In the genomic region with DNA sequence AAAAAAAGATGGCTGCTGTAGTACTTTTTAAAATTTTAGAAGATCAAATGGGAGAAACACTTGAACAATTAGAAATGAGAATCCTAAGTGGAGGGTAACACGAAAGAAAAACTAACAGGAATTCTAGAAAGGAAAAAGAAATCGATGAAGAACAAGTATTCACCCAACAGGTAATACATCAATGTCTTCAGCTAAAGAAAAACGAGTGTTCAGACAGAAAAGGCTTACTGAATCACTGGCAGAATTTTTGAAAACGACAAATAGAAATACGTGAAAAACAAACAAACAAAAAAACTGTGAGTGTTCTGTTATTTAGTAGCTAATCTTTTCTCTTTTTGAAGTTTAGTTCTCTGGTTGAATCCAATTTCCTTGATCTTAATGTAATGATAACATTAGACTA, we compare ENCODE assay signal across 12 cellular contexts. TPM values are rescaled to one million over a fixed set of nuclear protein-coding genes. Genes with fewer than 3 reads are reported as not detected.
DNase-seq lines count a peak whose midpoint lies in the region; TF ChIP-seq lines count a peak whose summit lies in the region.
"Had no signal": no experiment of that assay in that cellular context is flagged by ENCODE, and none has a peak within 500 bp of the region (broad histone marks: within the 10 kb centered on the region; RNA-seq: fewer than 3 reads in every experiment).

No MANE protein-coding gene starts in this region.

- POLR2A ChIA-PET in MCF 10A (lab: Yijun Ruan, JAX) = interaction anchor here (0.7 to 1.0 kb wide), 4 partner anchors 438 to 1632 kb away, joined by 3 read pairs; no protein-coding TSS in a partner anchor

- CTCF ChIA-PET in MCF 10A (lab: Yijun Ruan, JAX) = interaction anchor here (0.9 to 2.8 kb wide), 3 partner anchors 8 to 506 kb away, joined by 3 to 14 read pairs (median 4); no protein-coding TSS in a partner anchor

- H2AFZ ChIP-seq in OCI-LY3 (ENCODE audit: low read depth, low read length) = no peak overlapping the region

- H4K20me1 ChIP-seq in OCI-LY3 (ENCODE audit: insufficient read depth, low read length) = peaks cover 22% of the 10 kb centered on the region

- TF ChIP-seq CTCF in MCF 10A (IDR thresholded peaks at IDR 0.05; ENCODE audit: unreplicated experiment) (no peak), breast epithelium (IDR thresholded peaks at IDR 0.05) (no peak), OCI-LY3 (IDR thresholded peaks at IDR 0.05; ENCODE audit: low read depth, low read length) (no peak), type B pancreatic cell (conservative IDR thresholded peaks at IDR 0.05) (no peak), uterus (IDR thresholded peaks at IDR 0.05) (no peak)

- intact Hi-C loops in MCF 10A (cut with micrococcal nuclease) = no loop called here
- intact Hi-C loops in breast epithelium (cut with DNase I; ENCODE audit: low total_unique reads) = loop anchor here (5.0 kb wide), 1 partner anchor 308 kb away; no protein-coding TSS in a partner anchor
- intact Hi-C loops in uterus (cut with DNase I; ENCODE audit: low total_unique reads) = no loop called here
- intact Hi-C loops in cardiac septum (cut with DNase I) = no loop called here

- no peaks in the 10 kb centered on the region for H3K36me3 ChIP-seq in breast epithelium
- peaks cover 47% of the 10 kb centered on the region for H3K36me3 ChIP-seq in OCI-LY3 (replicated peaks; ENCODE audit: low read depth, low read length)
- peaks cover 12% of the 10 kb centered on the region for H3K36me3 ChIP-seq in ectodermal cell (ENCODE audit: control insufficient read depth, insufficient read depth, low read length)
- no peaks in the 10 kb centered on the region for H3K36me3 ChIP-seq in uterus
- H3K36me3 ChIP-seq: esophagus squamous epithelium, tibial artery had no signal

- peaks cover 46% of the 10 kb centered on the region for H3K4me1 Mint-ChIP-seq in MCF 10A (ENCODE audit: insufficient read depth, unreplicated experiment)
- H3K4me1 Mint-ChIP-seq in type B pancreatic cell (ENCODE audit: unreplicated experiment) = peaks cover 39% of the 10 kb centered on the region

- no TSS peak for BruUV-seq in MCF 10A (replicated peaks; lab: Mats Ljungman, UMichigan)

- no peak overlapping the region; the same call in 1 of the 2 replicates for H3K9ac ChIP-seq in OCI-LY3 (ENCODE audit: low read length)

- peak overlapping the region; percentile 94 for H3K4me3 Mint-ChIP-seq in MCF 10A (ENCODE audit: unreplicated experiment)
- peak overlapping the region; percentile 73 for H3K4me3 Mint-ChIP-seq in type B pancreatic cell

- H3K9me3 ChIP-seq in breast epithelium (no peaks in the 10 kb centered on the region), OCI-LY3 (ENCODE audit: insufficient read depth, low read length) (no peaks in the 10 kb centered on the region), ectodermal cell (ENCODE audit: control insufficient read depth, low read length) (no peaks in the 10 kb centered on the region), uterus (no peaks in the 10 kb centered on the region)
- H3K9me3 ChIP-seq: esophagus squamous epithelium, tibial artery had no signal

- H3K27ac Mint-ChIP-seq in MCF 10A (ENCODE audit: low read depth, unreplicated experiment) (peak overlapping the region; percentile 96), type B pancreatic cell (no peak overlapping the region)

- peaks cover 91% of the 10 kb centered on the region for H3K79me2 ChIP-seq in OCI-LY3 (ENCODE audit: low read length)

- no peak for DNase-seq in MCF 10A (ENCODE audit: unreplicated experiment)
- DNase-seq in breast epithelium (ENCODE audit: low spot score in 2 of 2) = no peak
- DNase-seq in type B pancreatic cell (ENCODE audit: extremely low spot score, unreplicated experiment) = no peak
- DNase-seq in uterus = no peak
- no peak for DNase-seq in HPDE6-E6E7 (ENCODE audit: extremely low spot score)
- DNase-seq in cardiac septum (ENCODE audit: low spot score) = no peak
- DNase-seq: esophagus squamous epithelium, left cardiac atrium, NCI-H2029 treated with DMSO at 0.1 percent for 48 hours, tibial artery had no signal

- TF ChIP-seq POLR2A in breast epithelium (IDR thresholded peaks at IDR 0.05) (no peak), uterus (IDR thresholded peaks at IDR 0.05) (no peak)

- H3K27ac ChIP-seq in breast epithelium (no peak overlapping the region), OCI-LY3 (ENCODE audit: low read length) (no peak overlapping the region), ectodermal cell (ENCODE audit: insufficient read depth, low read depth, low read length, poor library complexity, severe bottlenecking) (no peak overlapping the region), uterus (no peak overlapping the region)
- H3K27ac ChIP-seq: tibial artery had no signal

- no peak overlapping the region for H3K4me3 ChIP-seq in breast epithelium
- peak overlapping the region; percentile 96 for H3K4me3 ChIP-seq in OCI-LY3 (ENCODE audit: low read length)
- peak overlapping the region; percentile 83 for H3K4me3 ChIP-seq in ectodermal cell (ENCODE audit: insufficient read depth, low read depth, low read length)
- H3K4me3 ChIP-seq in uterus = no peak overlapping the region
- H3K4me3 ChIP-seq: tibial artery had no signal

- H3K27me3 Mint-ChIP-seq in MCF 10A (ENCODE audit: insufficient read depth, unreplicated experiment) (no peaks in the 10 kb centered on the region), type B pancreatic cell (no peaks in the 10 kb centered on the region)

- no peaks in the 10 kb centered on the region for H3K9me3 Mint-ChIP-seq in MCF 10A (ENCODE audit: unreplicated experiment)
- no peaks in the 10 kb centered on the region for H3K9me3 Mint-ChIP-seq in type B pancreatic cell

- H3K4me1 ChIP-seq in breast epithelium (no peaks in the 10 kb centered on the region), OCI-LY3 (ENCODE audit: low read length) (peaks cover 26% of the 10 kb centered on the region), ectodermal cell (ENCODE audit: control insufficient read depth, insufficient read depth, low read length) (peaks cover 12% of the 10 kb centered on the region), uterus (peaks cover 0 to 6% of the 10 kb centered on the region in 2 donors)

- WGBS in ectodermal cell, 2 experiments = 77 to 82% methylated on average over 4 to 5 of the region's 5 CpGs

- H3K36me3 Mint-ChIP-seq in MCF 10A (ENCODE audit: insufficient read depth, unreplicated experiment) (peaks cover under 1% of the 10 kb centered on the region), type B pancreatic cell (peaks cover 7% of the 10 kb centered on the region)

- peak overlapping the region; percentile 77 for H3K4me2 ChIP-seq in OCI-LY3 (ENCODE audit: low read length)

- no peaks in the 10 kb centered on the region for H3K27me3 ChIP-seq in breast epithelium
- no peaks in the 10 kb centered on the region for H3K27me3 ChIP-seq in OCI-LY3 (ENCODE audit: low read depth, low read length)
- H3K27me3 ChIP-seq in ectodermal cell (ENCODE audit: control insufficient read depth, insufficient read depth, low read length, poor library complexity, severe bottlenecking) = no peaks in the 10 kb centered on the region
- no peaks in the 10 kb centered on the region for H3K27me3 ChIP-seq in uterus
- H3K27me3 ChIP-seq: esophagus squamous epithelium, tibial artery had no signal

RNA-seq across cellular contexts. Expression of gene MAD2L1, which starts 1.8 kb away (rescaled TPM):
- total RNA-seq in MCF 10A (2022) = 16.2 and 26.8 TPM in 2 replicates
- 1 to 10 TPM; 2.6 to 4.4 (median 3.2) TPM for total RNA-seq in breast epithelium
- 90.1 TPM for polyA plus RNA-seq in ectodermal cell (2013, experiment 1 of 4)
- polyA plus RNA-seq in ectodermal cell (2013, experiment 2 of 4) = 91.4 TPM
- 84.1 TPM for polyA plus RNA-seq in ectodermal cell (2013, experiment 3 of 4)
- polyA plus RNA-seq in ectodermal cell (2013, experiment 4 of 4) = 85.2 TPM
- 16.0 and 37.4 TPM in 2 replicates for total RNA-seq in type B pancreatic cell (ENCODE audit: low replicate concordance)
- 10 to 100 TPM in 1 of 4 donors, 1 to 10 TPM in 2, not detected in 1; 1.8 to 12.2 (median 2.9) TPM for total RNA-seq in uterus
- total RNA-seq in cardiac septum = 1.9 TPM

Comparison
In these comparisons a context has a peak if more than half of its experiments do, and no peak if none do; other contexts are left out.
1. H3K4me3 ChIP-seq: peak in OCI-LY3 (single experiment) and ectodermal cell (single experiment); none in breast epithelium (0 of 3) and uterus (0 of 2).